ENCODE assay signal across 22 cellular contexts in the genomic region with DNA sequence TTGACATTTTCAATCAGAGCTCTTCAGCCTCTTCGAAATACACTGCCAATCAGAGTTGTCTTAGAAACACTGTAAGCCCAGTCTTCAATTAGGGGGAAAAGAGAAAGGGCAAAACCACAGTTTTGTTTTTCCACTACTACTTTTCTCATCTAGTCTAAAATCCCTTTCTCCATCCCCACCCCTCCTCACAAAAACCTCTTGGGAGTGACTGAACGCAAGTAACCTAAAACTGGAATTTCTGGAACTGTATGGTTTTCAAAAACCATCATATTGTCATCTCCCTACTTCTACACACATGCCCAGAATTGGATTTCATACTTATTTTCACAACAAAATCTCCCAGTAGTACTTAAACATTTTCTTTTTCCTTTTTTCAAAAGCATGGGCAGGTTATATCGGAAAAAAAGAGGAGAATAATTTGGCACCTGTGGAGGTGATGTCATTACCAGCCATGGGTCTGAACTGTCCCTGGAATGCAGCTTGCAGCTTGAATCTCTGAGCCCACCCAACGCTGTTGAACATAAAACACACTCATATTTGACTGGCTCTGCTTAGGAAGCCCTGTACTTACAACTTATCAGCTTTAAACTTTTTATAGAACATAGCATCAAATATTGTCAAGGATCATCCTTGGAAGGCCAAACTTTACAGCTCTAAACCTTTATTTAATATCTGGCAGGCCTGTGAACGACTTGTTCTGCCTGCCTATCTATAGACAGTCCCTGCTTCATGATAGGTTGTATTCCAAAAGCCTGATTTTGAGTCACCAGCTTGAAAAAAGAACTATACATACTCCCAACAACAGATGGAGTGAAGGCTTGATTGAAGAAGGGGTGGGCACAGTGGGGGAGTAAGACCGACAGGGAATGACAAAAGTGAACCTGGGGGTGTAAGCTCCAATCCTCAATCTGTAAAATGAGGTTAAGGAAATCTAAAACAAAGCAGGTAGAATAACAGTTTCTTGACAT. TPM values are rescaled to one million over a fixed set of nuclear protein-coding genes. Genes with fewer than 3 reads are reported as not detected.
DNase-seq lines count a peak whose midpoint lies in the region; ATAC-seq and TF ChIP-seq lines count a peak whose summit lies in the region.
"Had no signal": no experiment of that assay in that cellular context is flagged by ENCODE, and none has a peak within 500 bp of the region (broad histone marks: within the 10 kb centered on the region; RNA-seq: fewer than 3 reads in every experiment).

No MANE protein-coding gene starts in this region.

- H3K4me3 Mint-ChIP-seq in chondrocyte (ENCODE audit: unreplicated experiment) = no peak overlapping the region
- H3K4me3 Mint-ChIP-seq: CD8-positive, alpha-beta T cell; T-helper 2 cell treated with Interferon-gamma antibody and Interleukin-4, amounts not matched to agents 5 μg/mL and 100 μg/mL, for 36 hours had no signal

- no peak for DNase-seq in Right ventricle myocardium superior
- DNase-seq in right atrium auricular region (ENCODE audit: low spot score) = no peak
- no peak for DNase-seq in chondrocyte (ENCODE audit: low spot score)
- DNase-seq in middle frontal gyrus (ENCODE audit: extremely low spot score, low spot score) = peak; percentile 43
- DNase-seq in superior temporal gyrus (ENCODE audit: extremely low spot score) = peak; percentile 71
- DNase-seq in NCI-H2081 (lab: John Stamatoyannopoulos, UW) = no peak
- no peak for DNase-seq in Karpas-422
- no peak for DNase-seq in substantia nigra (lab: John Stamatoyannopoulos, UW)
- DNase-seq: activated CD4-positive, alpha-beta T cell treated with anti-CD3 and anti-CD28 coated beads for 48 hours; activated naive CD4-positive, alpha-beta T cell; activated T-cell treated with anti-CD3 and anti-CD28 coated beads, Interleukin-2, amount 50 U/mL, for 48 hours; AML-193; amniotic stem cell; CD8-positive, alpha-beta T cell; MV-4-11; NCI-H1694 treated with DMSO at 0.1 percent for 48 hours; stimulated activated CD4-positive, alpha-beta T cell treated with anti-CD3 and anti-CD28 coated beads, Interleukin-1b, Interleukin-23, amount 100 ng/mL, for 48 hours had no signal

- no peak overlapping the region for H3K4me2 ChIP-seq in Karpas-422 (ENCODE audit: low read depth, low read length, poor library complexity, severe bottlenecking)

- H3K4me1 ChIP-seq in right atrium auricular region (peaks cover 0 to 37% of the 10 kb centered on the region in 2 donors), Karpas-422 (ENCODE audit: low read length) (no peaks in the 10 kb centered on the region)

- H3K9ac ChIP-seq in Karpas-422 (ENCODE audit: low read length) = no peak overlapping the region

- H3K27ac ChIP-seq in right atrium auricular region (no peak overlapping the region), Karpas-422 (ENCODE audit: low read length) (no peak overlapping the region), substantia nigra (ENCODE audit: low read depth, low read length, poor library complexity, severe bottlenecking) (no peak overlapping the region)
- H3K27ac ChIP-seq: cardiac muscle cell, RWPE1 had no signal

- H3K4me3 ChIP-seq in right atrium auricular region (no peak overlapping the region), Karpas-422 (ENCODE audit: low read length) (no peak overlapping the region)
- H3K4me3 ChIP-seq: cardiac muscle cell, skin epidermis had no signal

- H2AFZ ChIP-seq in Karpas-422 (ENCODE audit: low read length) = no peak overlapping the region

- peaks cover 13% of the 10 kb centered on the region for H3K9me3 Mint-ChIP-seq in chondrocyte (ENCODE audit: low read depth)

- intact Hi-C loops in Right ventricle myocardium superior (cut with DNase I) = no loop called here

- H3K27ac Mint-ChIP-seq in chondrocyte (ENCODE audit: unreplicated experiment) = peak overlapping the region; percentile 19
- H3K27ac Mint-ChIP-seq: CD8-positive, alpha-beta T cell; progenitor cell of endocrine pancreas; T-helper 2 cell treated with Interferon-gamma antibody and Interleukin-4, amounts not matched to agents 5 μg/mL and 100 μg/mL, for 36 hours had no signal

- H3K79me2 ChIP-seq in Karpas-422 (ENCODE audit: low read length) = no peaks in the 10 kb centered on the region

- peaks cover 0 to 16% of the 10 kb centered on the region in 2 donors for H3K9me3 ChIP-seq in right atrium auricular region
- H3K9me3 ChIP-seq in Karpas-422 (ENCODE audit: low read length) = no peaks in the 10 kb centered on the region

- H3K36me3 ChIP-seq in right atrium auricular region (no peaks in the 10 kb centered on the region), Karpas-422 (ENCODE audit: insufficient read depth, low read length) (no peaks in the 10 kb centered on the region)
- H3K36me3 ChIP-seq: cardiac muscle cell had no signal

- no peaks in the 10 kb centered on the region for H3K27me3 Mint-ChIP-seq in chondrocyte (ENCODE audit: low read depth)

- H4K20me1 ChIP-seq in Karpas-422 (ENCODE audit: insufficient read depth, low read depth, low read length) = no peaks in the 10 kb centered on the region

- peaks cover 11% of the 10 kb centered on the region for H3K36me3 Mint-ChIP-seq in chondrocyte (ENCODE audit: low read depth)

- no peak for TF ChIP-seq CTCF in right atrium auricular region (IDR thresholded peaks at IDR 0.05)
- TF ChIP-seq CTCF in chondrocyte (IDR thresholded peaks at IDR 0.05) = no peak

- ATAC-seq in Right ventricle myocardium superior (ENCODE audit: poor library complexity) = peak; percentile 40
- ATAC-seq: CD8-positive, alpha-beta T cell had no signal

- peaks cover 43% of the 10 kb centered on the region for H3K4me1 Mint-ChIP-seq in chondrocyte (ENCODE audit: low read depth)

- H3K9me2 ChIP-seq in Karpas-422 (replicated peaks; ENCODE audit: insufficient read depth, low read length) = no peaks in the 10 kb centered on the region

- H3K27me3 ChIP-seq in right atrium auricular region (no peaks in the 10 kb centered on the region), Karpas-422 (ENCODE audit: low read length) (no peaks in the 10 kb centered on the region)
- H3K27me3 ChIP-seq: cardiac muscle cell had no signal

RNA-seq across cellular contexts. Expression of gene EPB41L2, which starts 59.3 kb away (rescaled TPM):
- total RNA-seq in Right ventricle myocardium superior = 88.8 TPM
- total RNA-seq in right atrium auricular region = 10 to 100 TPM; 41.9 to 47.2 TPM
- 59.9 to 72.0 TPM (median 65.8 TPM) in 3 replicates for total RNA-seq in chondrocyte
- total RNA-seq in Karpas-422 (2014; rRNA removed; shearing (Covaris generic); ENCODE audit: low replicate concordance) = 1.7 and 3.7 TPM in 2 replicates

Comparison
In these comparisons a context has a peak if more than half of its experiments do, and no peak if none do; other contexts are left out.
1. DNase-seq: peak in middle frontal gyrus (single experiment) and superior temporal gyrus (single experiment); none in Right ventricle myocardium superior (single experiment), right atrium auricular region (single experiment), chondrocyte (single experiment), NCI-H2081 (0 of 2), Karpas-422 (single experiment) and substantia nigra (0 of 49).